In genomic region chr9:69822091-69822750, GRCh38 we compare ENCODE assay signal across 11 cellular contexts. TPM values are rescaled to one million over a fixed set of nuclear protein-coding genes. Genes with fewer than 3 reads are reported as not detected.
DNase-seq lines count a peak whose midpoint lies in the region; ATAC-seq lines count a peak whose summit lies in the region.
"Had no signal": no experiment of that assay in that cellular context is flagged by ENCODE, and none has a peak within 500 bp of the region (broad histone marks: within the 10 kb centered on the region; RNA-seq: fewer than 3 reads in every experiment).

No MANE protein-coding gene starts in this region.

- H2BK120ac ChIP-seq in mesendoderm (ENCODE audit: low read depth, low read length): no peak overlapping the region

- no peak overlapping the region for H3K4me2 ChIP-seq in mesendoderm (ENCODE audit: low read length)

- no peak overlapping the region for H4K5ac ChIP-seq in mesendoderm (ENCODE audit: low read length)

- peak overlapping the region; percentile 22 for H3K56ac ChIP-seq in mesendoderm (ENCODE audit: low read length)

- H3K9me3 Mint-ChIP-seq in activated naive CD8-positive, alpha-beta T cell treated with anti-CD3 and anti-CD28 coated beads, Interleukin-2, amount 50 U/mL, for 24 hours: no peaks in the 10 kb centered on the region

- no peak overlapping the region for H2BK15ac ChIP-seq in mesendoderm (replicated peaks; ENCODE audit: low read depth)

- no peaks in the 10 kb centered on the region for H3K36me3 Mint-ChIP-seq in activated naive CD8-positive, alpha-beta T cell treated with anti-CD3 and anti-CD28 coated beads, Interleukin-2, amount 50 U/mL, for 24 hours (ENCODE audit: low read depth)

- DNase-seq in GM04504 (ENCODE audit: low read depth) (peak; percentile 24), mesendoderm (peak; percentile 48), NCI-H1417 (lab: John Stamatoyannopoulos, UW) (no peak), NCI-H526 treated with DMSO at 0.1 percent for 48 hours (lab: John Stamatoyannopoulos, UW) (no peak)
- no peak for DNase-seq in activated naive CD8-positive, alpha-beta T cell treated with anti-CD3 and anti-CD28 coated beads, Interleukin-2, amount 50 U/mL, for 24 hours
- DNase-seq: activated CD4-positive, CD25-positive, alpha-beta regulatory T cell; NCI-H2029 treated with DMSO at 0.1 percent for 48 hours had no signal

- H3K27me3 ChIP-seq in mesendoderm (ENCODE audit: insufficient read depth, low read length, poor library complexity): no peaks in the 10 kb centered on the region

- no peak overlapping the region for H3K4me3 ChIP-seq in mesendoderm (ENCODE audit: low read length)

- no peak overlapping the region for H3K18ac ChIP-seq in mesendoderm (ENCODE audit: low read length)

- peak overlapping the region; percentile 79 for H3K4ac ChIP-seq in mesendoderm (ENCODE audit: low read depth, low read length)

- H2BK5ac ChIP-seq in mesendoderm (ENCODE audit: low read length): no peak overlapping the region

- H4K8ac ChIP-seq in mesendoderm (ENCODE audit: low read depth, low read length): no peak overlapping the region

- no peak overlapping the region for H3K27ac ChIP-seq in mesendoderm (ENCODE audit: low read depth, low read length)

- WGBS in mesendoderm (ENCODE audit: extremely low coverage, insufficient coverage, low lambda C conversion rate): no CpG with 5 or more reads among the region's 3 CpGs

- H3K23ac ChIP-seq in mesendoderm (ENCODE audit: low read length): no peak overlapping the region

- H3K79me2 ChIP-seq in mesendoderm (ENCODE audit: control insufficient read depth, insufficient read depth, low read length): no peaks in the 10 kb centered on the region

- peaks cover 4% of the 10 kb centered on the region for H3K4me1 ChIP-seq in mesendoderm (ENCODE audit: control insufficient read depth, low read depth, low read length)

- H3K4me1 Mint-ChIP-seq in activated naive CD8-positive, alpha-beta T cell treated with anti-CD3 and anti-CD28 coated beads, Interleukin-2, amount 50 U/mL, for 24 hours: peaks cover 35% of the 10 kb centered on the region

- no peak overlapping the region for H2AK5ac ChIP-seq in mesendoderm (ENCODE audit: low read length)

- H3K9ac ChIP-seq in mesendoderm (ENCODE audit: low read length): no peak overlapping the region

- no peaks in the 10 kb centered on the region for H3K79me1 ChIP-seq in mesendoderm (ENCODE audit: low read length)

- peak; percentile 46 for ATAC-seq in HG03520 (IDR thresholded peaks at IDR 0.05; ENCODE audit: unreplicated experiment)
- peak; percentile 49 for ATAC-seq in activated naive CD8-positive, alpha-beta T cell treated with anti-CD3 and anti-CD28 coated beads, Interleukin-2, amount 50 U/mL, for 24 hours
- ATAC-seq in GM19463 (IDR thresholded peaks at IDR 0.05; ENCODE audit: unreplicated experiment): no peak
- ATAC-seq in esophagus mucosa: no peak

- H3K4me3 Mint-ChIP-seq in activated naive CD8-positive, alpha-beta T cell treated with anti-CD3 and anti-CD28 coated beads, Interleukin-2, amount 50 U/mL, for 24 hours: no peak overlapping the region

- no peak overlapping the region for H3K27ac Mint-ChIP-seq in activated naive CD8-positive, alpha-beta T cell treated with anti-CD3 and anti-CD28 coated beads, Interleukin-2, amount 50 U/mL, for 24 hours

- no peaks in the 10 kb centered on the region for H3K36me3 ChIP-seq in mesendoderm (ENCODE audit: control insufficient read depth, insufficient read depth, low read length)

- peaks cover 7% of the 10 kb centered on the region for H3K27me3 Mint-ChIP-seq in activated naive CD8-positive, alpha-beta T cell treated with anti-CD3 and anti-CD28 coated beads, Interleukin-2, amount 50 U/mL, for 24 hours

RNA-seq across cellular contexts. Expression of gene CFAP95, which starts 1.6 kb away (rescaled TPM):
- 18.4 TPM for polyA plus RNA-seq in mesendoderm (2013, experiment 1 of 2)
- 19.3 TPM for polyA plus RNA-seq in mesendoderm (2013, experiment 2 of 2)
- total RNA-seq in esophagus mucosa: not detected
- total RNA-seq: lower leg skin had no signal

Comparison
In these comparisons a context has a peak if more than half of its experiments do, and no peak if none do; other contexts are left out.
1. DNase-seq: peak in GM04504 (single experiment) and mesendoderm (single experiment); none in activated naive CD8-positive, alpha-beta T cell treated with anti-CD3 and anti-CD28 coated beads, Interleukin-2, amount 50 U/mL, for 24 hours (single experiment), NCI-H1417 (0 of 3) and NCI-H526 treated with DMSO at 0.1 percent for 48 hours (single experiment).
2. ATAC-seq: peak in HG03520 (single experiment) and activated naive CD8-positive, alpha-beta T cell treated with anti-CD3 and anti-CD28 coated beads, Interleukin-2, amount 50 U/mL, for 24 hours (single experiment); none in GM19463 (single experiment) and esophagus mucosa (single experiment).